Comparison of ENCODE assay signal across 15 cellular contexts in genomic region chr5:41637424-41637823, GRCh38.
DNase-seq lines count a peak whose midpoint lies in the region; ATAC-seq and TF ChIP-seq lines count a peak whose summit lies in the region.
"Had no signal": no experiment of that assay in that cellular context is flagged by ENCODE, and none has a peak within 500 bp of the region (broad histone marks: within the 10 kb centered on the region; RNA-seq: fewer than 3 reads in every experiment).

No MANE protein-coding gene starts in this region.

- peaks cover 10% of the 10 kb centered on the region for H3K4me1 ChIP-seq in ectodermal cell (ENCODE audit: control insufficient read depth, insufficient read depth, low read length)
- H3K4me1 ChIP-seq in osteoblast (ENCODE audit: insufficient read depth, low read length) = no peaks in the 10 kb centered on the region
- H3K4me1 ChIP-seq: left ventricle myocardium inferior had no signal

- H3K27ac ChIP-seq in ectodermal cell (ENCODE audit: insufficient read depth, low read depth, low read length, poor library complexity, severe bottlenecking) = peak overlapping the region; percentile 6
- no peak overlapping the region for H3K27ac ChIP-seq in osteoblast (ENCODE audit: low read depth, low read length)
- H3K27ac ChIP-seq: left ventricle myocardium inferior had no signal

- no peaks in the 10 kb centered on the region for H3K27me3 ChIP-seq in ectodermal cell (ENCODE audit: control insufficient read depth, insufficient read depth, low read length, poor library complexity, severe bottlenecking)
- no peaks in the 10 kb centered on the region for H3K27me3 ChIP-seq in osteoblast (ENCODE audit: insufficient read depth, low read length)

- no peaks in the 10 kb centered on the region for H3K9me3 ChIP-seq in ectodermal cell (ENCODE audit: control insufficient read depth, low read length)
- no peaks in the 10 kb centered on the region for H3K9me3 ChIP-seq in osteoblast (ENCODE audit: low read depth, low read length)
- H3K9me3 ChIP-seq: left ventricle myocardium inferior, SK-N-SH had no signal

- peak; percentile 43 for ATAC-seq in GM18870 (IDR thresholded peaks at IDR 0.05; ENCODE audit: unreplicated experiment)

- 44 to 54% methylated on average over 8 of the region's 8 CpGs for WGBS in ectodermal cell, 2 experiments

- peak; percentile 11 for DNase-seq in M059J (ENCODE audit: low read depth)
- DNase-seq in osteoblast (ENCODE audit: insufficient read length, low spot score, missing footprints) = peak; percentile 50
- DNase-seq in GM19238 (ENCODE audit: insufficient read length, low spot score) = no peak
- no peak for DNase-seq in GM10266 (ENCODE audit: extremely low spot score)
- DNase-seq in activated CD8-positive, alpha-beta memory T cell treated with anti-CD3 and anti-CD28 coated beads, Interleukin-2, amount 50 U/mL, for 48 hours = no peak
- DNase-seq: activated CD4-positive, alpha-beta T cell treated with anti-CD3 and anti-CD28 coated beads for 4 hours; activated naive CD4-positive, alpha-beta T cell treated with anti-CD3 and anti-CD28 coated beads for 36 hours; AML-193; left ventricle myocardium inferior; NCI-H1048; NCI-H526 treated with DMSO at 0.1 percent for 48 hours; SK-N-SH; T-helper 9 cell had no signal

- H2AFZ ChIP-seq in osteoblast (ENCODE audit: low read length) = no peak overlapping the region

- H3K36me3 ChIP-seq in ectodermal cell (ENCODE audit: control insufficient read depth, insufficient read depth, low read length) (no peaks in the 10 kb centered on the region), osteoblast (ENCODE audit: insufficient read depth, low read length) (no peaks in the 10 kb centered on the region)
- H3K36me3 ChIP-seq: left ventricle myocardium inferior had no signal

- TF ChIP-seq CTCF in osteoblast (IDR thresholded peaks at IDR 0.05; ENCODE audit: extremely low read depth, low read depth, low read length) (no peak), GM10266 (IDR thresholded peaks at IDR 0.05; ENCODE audit: control insufficient read depth, insufficient read depth, low read depth, missing control alignments) (no peak)

- no peak overlapping the region for H3K4me2 ChIP-seq in osteoblast (ENCODE audit: insufficient read depth, low read length)
- H3K4me2 ChIP-seq: SK-N-SH had no signal

- H4K20me1 ChIP-seq in osteoblast (ENCODE audit: insufficient read depth, low read length) = no peaks in the 10 kb centered on the region

- no peak overlapping the region for H3K4me3 ChIP-seq in ectodermal cell (ENCODE audit: insufficient read depth, low read depth, low read length)
- H3K4me3 ChIP-seq in osteoblast (ENCODE audit: insufficient read depth, low read length) = no peak overlapping the region
- H3K4me3 ChIP-seq: left ventricle myocardium inferior had no signal

- no peaks in the 10 kb centered on the region for H3K79me2 ChIP-seq in osteoblast (ENCODE audit: insufficient read depth, low read length)

Comparison
In these comparisons a context has a peak if more than half of its experiments do, and no peak if none do; other contexts are left out.
1. DNase-seq: peak in M059J (single experiment) and osteoblast (single experiment); none in GM19238 (single experiment), GM10266 (single experiment) and activated CD8-positive, alpha-beta memory T cell treated with anti-CD3 and anti-CD28 coated beads, Interleukin-2, amount 50 U/mL, for 48 hours (single experiment).